ENCODE assay signal across 8 cellular contexts in genomic region chr7:29988391-29989256, GRCh38. TPM values are rescaled to one million over a fixed set of nuclear protein-coding genes. Genes with fewer than 3 reads are reported as not detected.
DNase-seq lines count a peak whose midpoint lies in the region; ATAC-seq and TF ChIP-seq lines count a peak whose summit lies in the region.

No MANE protein-coding gene starts in this region.

- H3K4me3 ChIP-seq in CD8-positive, alpha-beta memory T cell (ENCODE audit: low read length) = peak overlapping the region; percentile 49

- no peaks in the 10 kb centered on the region for H3K9me3 ChIP-seq in CD8-positive, alpha-beta memory T cell (ENCODE audit: low read length)

- CTCF ChIA-PET in CD8-positive, alpha-beta memory T cell (lab: Charles Lee) = no interaction called here

- H3K4me1 Mint-ChIP-seq in CD8-positive, alpha-beta memory T cell = peaks cover 8 to 21% (median 11%) of the 10 kb centered on the region in 3 donors
- peaks cover 12% of the 10 kb centered on the region for H3K4me1 Mint-ChIP-seq in progenitor cell of endocrine pancreas (ENCODE audit: low read depth)

- peaks cover 27% of the 10 kb centered on the region for H3K27me3 ChIP-seq in CD8-positive, alpha-beta memory T cell (ENCODE audit: insufficient read depth, low read length, poor library complexity, severe bottlenecking)

- POLR2A ChIA-PET in CD8-positive, alpha-beta memory T cell (lab: Charles Lee) = interaction anchor here (1.0 kb wide), 1 partner anchor 41 kb away, joined by 4 read pairs; no protein-coding TSS in a partner anchor

- H3K4me1 ChIP-seq in CD8-positive, alpha-beta memory T cell (ENCODE audit: insufficient read depth, low read length) = no peaks in the 10 kb centered on the region

- ATAC-seq in GM19397 (IDR thresholded peaks at IDR 0.05; ENCODE audit: unreplicated experiment) = peak; percentile 37
- peak; percentile 31 for ATAC-seq in HG03520 (IDR thresholded peaks at IDR 0.05; ENCODE audit: unreplicated experiment)

- peak in 4 of 5 donors; percentile 7 to 43 (median 34) for DNase-seq in CD8-positive, alpha-beta memory T cell
- peak; percentile 64 for DNase-seq in SHP77 treated with DMSO at 0.1 percent for 48 hours (lab: John Stamatoyannopoulos, UW)
- peak; percentile 81 for DNase-seq in astrocyte of the hippocampus (ENCODE audit: low read depth, low spot score)
- peak; percentile 39 for DNase-seq in hepatic stellate cell (ENCODE audit: low spot score)
- peak; percentile 19 for DNase-seq in progenitor cell of endocrine pancreas (ENCODE audit: low spot score, unreplicated experiment)
- DNase-seq in NK-92 (lab: John Stamatoyannopoulos, UW; ENCODE audit: unreplicated experiment) = no peak

- peaks cover 0 to 5% (median 0%) of the 10 kb centered on the region in 3 donors for H3K36me3 Mint-ChIP-seq in CD8-positive, alpha-beta memory T cell
- peaks cover 6% of the 10 kb centered on the region for H3K36me3 Mint-ChIP-seq in progenitor cell of endocrine pancreas (ENCODE audit: insufficient read depth)

- H3K4me3 Mint-ChIP-seq in CD8-positive, alpha-beta memory T cell = peak overlapping the region; percentile 74 to 95 (median 92)
- peak overlapping the region; percentile 77 for H3K4me3 Mint-ChIP-seq in progenitor cell of endocrine pancreas (ENCODE audit: low read depth)

- no peaks in the 10 kb centered on the region for H3K36me3 ChIP-seq in CD8-positive, alpha-beta memory T cell (ENCODE audit: insufficient read depth, low read length)

- peaks cover 47 to 58% of the 10 kb centered on the region in 2 donors for H3K27me3 Mint-ChIP-seq in CD8-positive, alpha-beta memory T cell
- H3K27me3 Mint-ChIP-seq in progenitor cell of endocrine pancreas = no peaks in the 10 kb centered on the region

- H3K27ac Mint-ChIP-seq in CD8-positive, alpha-beta memory T cell = peak overlapping the region; percentile 62 to 97 (median 84)
- H3K27ac Mint-ChIP-seq in progenitor cell of endocrine pancreas = peak overlapping the region; percentile 93

- TF ChIP-seq CTCF in progenitor cell of endocrine pancreas (IDR thresholded peaks at IDR 0.05; ENCODE audit: unreplicated experiment) = no peak

- no peak overlapping the region for H3K27ac ChIP-seq in CD8-positive, alpha-beta memory T cell (ENCODE audit: low read depth, low read length)

- peaks cover 4 to 23% (median 14%) of the 10 kb centered on the region in 5 donors for H3K9me3 Mint-ChIP-seq in CD8-positive, alpha-beta memory T cell
- H3K9me3 Mint-ChIP-seq in progenitor cell of endocrine pancreas (ENCODE audit: low read depth) = peaks cover 3% of the 10 kb centered on the region

RNA-seq across cellular contexts. Expression of gene SCRN1, which starts 1.0 kb away (rescaled TPM):
- 1 to 10 TPM; 3.5 to 4.3 TPM for total RNA-seq in CD8-positive, alpha-beta memory T cell
- polyA plus RNA-seq in CD8-positive, alpha-beta memory T cell = 13.9 TPM
- total RNA-seq in progenitor cell of endocrine pancreas = 53.4 and 60.4 TPM in 2 replicates

RNA-seq across cellular contexts. Expression of gene FKBP14, which starts 37.9 kb away (rescaled TPM):
- 1 to 10 TPM; 4.1 to 4.6 TPM for total RNA-seq in CD8-positive, alpha-beta memory T cell
- polyA plus RNA-seq in CD8-positive, alpha-beta memory T cell = 1.2 TPM
- 25.6 TPM in 2 replicates for total RNA-seq in progenitor cell of endocrine pancreas

RNA-seq across cellular contexts. Expression of gene PLEKHA8, which starts 39.6 kb away (rescaled TPM):
- total RNA-seq in CD8-positive, alpha-beta memory T cell = 1 to 10 TPM; 9.0 to 10.0 TPM
- 3.7 TPM for polyA plus RNA-seq in CD8-positive, alpha-beta memory T cell
- 62.1 and 67.0 TPM in 2 replicates for total RNA-seq in progenitor cell of endocrine pancreas

Comparison
In these comparisons a context has a peak if more than half of its experiments do, and no peak if none do; other contexts are left out.
1. RNA of gene SCRN1, which starts 1.0 kb away (total RNA-seq): 53.4 to 60.4 TPM in progenitor cell of endocrine pancreas; 3.5 to 4.3 TPM in CD8-positive, alpha-beta memory T cell; every median in the first group is over 10 times any median in the second.